ENCODE assay signal across 9 cellular contexts in genomic region chr17:44108440-44109311, GRCh38. TPM values are rescaled to one million over a fixed set of nuclear protein-coding genes. Genes with fewer than 3 reads are reported as not detected.
DNase-seq lines count a peak whose midpoint lies in the region; ATAC-seq and TF ChIP-seq lines count a peak whose summit lies in the region.
"Had no signal": no experiment of that assay in that cellular context is flagged by ENCODE, and none has a peak within 500 bp of the region (broad histone marks: within the 10 kb centered on the region; RNA-seq: fewer than 3 reads in every experiment).

No MANE protein-coding gene starts in this region.

- H3K36me3 Mint-ChIP-seq in activated B cell treated with CpG ODN at 0.5 μM for 24 hours (ENCODE audit: low read depth) = peaks cover 15% of the 10 kb centered on the region

- peak overlapping the region; percentile 6 for H3K4me3 Mint-ChIP-seq in activated B cell treated with CpG ODN at 0.5 μM for 24 hours

- H3K9me3 Mint-ChIP-seq in activated B cell treated with CpG ODN at 0.5 μM for 24 hours = no peaks in the 10 kb centered on the region

- CTCF ChIA-PET in activated B cell treated with CpG ODN at 0.5 μM for 24 hours (lab: Charles Lee) = no interaction called here

- intact Hi-C loops in activated B cell treated with CpG ODN at 0.5 μM for 24 hours (cut with micrococcal nuclease) = no loop called here
- intact Hi-C loops in left ventricle myocardium inferior (cut with micrococcal nuclease) = no loop called here

- peaks cover 12% of the 10 kb centered on the region for H3K36me3 ChIP-seq in left ventricle myocardium inferior

- peaks cover 37% of the 10 kb centered on the region for H3K4me1 Mint-ChIP-seq in activated B cell treated with CpG ODN at 0.5 μM for 24 hours

- H3K27ac ChIP-seq in left ventricle myocardium inferior (replicated peaks) = peak overlapping the region; percentile 94
- H3K27ac ChIP-seq: epithelial cell of prostate had no signal

- POLR2A ChIA-PET in activated B cell treated with CpG ODN at 0.5 μM for 24 hours (lab: Charles Lee) = interaction anchor here (0.6 kb wide), 1 partner anchor 39 kb away, joined by 4 read pairs; no protein-coding TSS in a partner anchor

- no peaks in the 10 kb centered on the region for H3K9me3 ChIP-seq in left ventricle myocardium inferior (replicated peaks)

- H3K27me3 ChIP-seq in left ventricle myocardium inferior (ENCODE audit: low read depth) = no peaks in the 10 kb centered on the region

- TF ChIP-seq CTCF in activated B cell treated with CpG ODN at 0.5 μM for 24 hours (IDR thresholded peaks at IDR 0.05) (no peak), left ventricle myocardium inferior (IDR thresholded peaks at IDR 0.05; ENCODE audit: borderline replicate concordance) (no peak)

- no peak overlapping the region for H3K27ac Mint-ChIP-seq in activated B cell treated with CpG ODN at 0.5 μM for 24 hours

- H3K4me3 ChIP-seq in left ventricle myocardium inferior (peak overlapping the region; percentile 71), skeletal muscle cell (ENCODE audit: low read depth, low read length) (no peak overlapping the region)

- ATAC-seq in activated B cell treated with CpG ODN at 0.5 μM for 24 hours (ENCODE audit: low read depth) = no peak
- no peak for ATAC-seq in GM21717 (IDR thresholded peaks at IDR 0.05; ENCODE audit: unreplicated experiment)

- DNase-seq in GM04503 (ENCODE audit: low read depth) = peak; percentile 92
- no peak for DNase-seq in activated B cell treated with CpG ODN at 0.5 μM for 24 hours
- DNase-seq in left ventricle myocardium inferior = peak; percentile 85
- DNase-seq in skeletal muscle cell (ENCODE audit: low read depth) = peak; percentile 86
- DNase-seq in NCI-H774 (lab: John Stamatoyannopoulos, UW) = no peak
- DNase-seq in NCI-H2171 (lab: John Stamatoyannopoulos, UW) = no peak
- no peak for DNase-seq in NCI-H2171 treated with DMSO at 0.1 percent for 48 hours (lab: John Stamatoyannopoulos, UW)

- peaks cover 100% of the 10 kb centered on the region for H3K4me1 ChIP-seq in left ventricle myocardium inferior

- H3K27me3 Mint-ChIP-seq in activated B cell treated with CpG ODN at 0.5 μM for 24 hours = no peaks in the 10 kb centered on the region

RNA-seq across cellular contexts. Expression of gene HDAC5, which starts 14.8 kb away (rescaled TPM):
- total RNA-seq in activated B cell treated with CpG ODN at 0.5 μM for 24 hours = 28.4 and 35.1 TPM in 2 replicates
- 62.6 TPM for total RNA-seq in left ventricle myocardium inferior

RNA-seq across cellular contexts. Expression of gene HROB, which starts 33.1 kb away (rescaled TPM):
- total RNA-seq in activated B cell treated with CpG ODN at 0.5 μM for 24 hours (2.2 and 5.0 TPM in 2 replicates), left ventricle myocardium inferior (0.27 TPM)

RNA-seq across cellular contexts. Expression of gene G6PC3, which starts 38.1 kb away (rescaled TPM):
- total RNA-seq in activated B cell treated with CpG ODN at 0.5 μM for 24 hours (30.9 and 35.2 TPM in 2 replicates), left ventricle myocardium inferior (29.3 TPM)

RNA-seq across cellular contexts. Expression of gene LSM12, which starts 42.2 kb away (rescaled TPM):
- total RNA-seq in activated B cell treated with CpG ODN at 0.5 μM for 24 hours = 57.3 and 68.7 TPM in 2 replicates
- total RNA-seq in left ventricle myocardium inferior = 41.2 TPM

Comparison
In these comparisons a context has a peak if more than half of its experiments do, and no peak if none do; other contexts are left out.
1. DNase-seq: peak in GM04503 (single experiment), left ventricle myocardium inferior (single experiment) and skeletal muscle cell (single experiment); none in activated B cell treated with CpG ODN at 0.5 μM for 24 hours (single experiment), NCI-H774 (single experiment), NCI-H2171 (single experiment) and NCI-H2171 treated with DMSO at 0.1 percent for 48 hours (single experiment).